Comparison of ENCODE assay signal across 1 cellular context in genomic region chr3:127899769-127900168, GRCh38.
TF ChIP-seq lines count a peak whose summit lies in the region.

No MANE protein-coding gene starts in this region.

TF ChIP-seq in GM23338, 12 proteins besides CTCF, POLR2A, EP300 and RAD21 (continued from another document):
- TF ChIP-seq ZNF462 (CRISPR knock-in tag; IDR thresholded peaks at IDR 0.05) (no peak), EZH2 (IDR thresholded peaks at IDR 0.05; ENCODE audit: low read depth, unreplicated experiment) (no peak), EZH2phosphoT487 (IDR thresholded peaks at IDR 0.05; ENCODE audit: unreplicated experiment) (no peak)
TF ChIP-seq in GM23338: peak in this region for 0.
